17 cellular contexts compared by ENCODE assay signal in genomic region chr22:30857103-30857502, GRCh38.
A peak's percentile ranks its signal among the peaks of the same experiment; 100 is the strongest.
DNase-seq lines count a peak whose midpoint lies in the region; ATAC-seq and TF ChIP-seq lines count a peak whose summit lies in the region.
"Had no signal": no experiment of that assay in that cellular context is flagged by ENCODE, and none has a peak within 500 bp of the region (broad histone marks: within the 10 kb centered on the region; RNA-seq: fewer than 3 reads in every experiment).

No MANE protein-coding gene starts in this region.

- H3K27me3 Mint-ChIP-seq in chondrocyte (ENCODE audit: low read depth), result peaks cover 2% of the 10 kb centered on the region
- H3K27me3 Mint-ChIP-seq in naive thymus-derived CD8-positive, alpha-beta T cell, result peaks cover 0 to 5% (median 0%) of the 10 kb centered on the region in 5 donors

- no peaks in the 10 kb centered on the region for H3K4me1 Mint-ChIP-seq in chondrocyte (ENCODE audit: low read depth)
- H3K4me1 Mint-ChIP-seq in naive thymus-derived CD8-positive, alpha-beta T cell, result peaks cover 0 to 5% (median 0%) of the 10 kb centered on the region in 4 donors

- ATAC-seq in lung (ENCODE audit: insufficient read depth, low FRiP score), result no peak
- ATAC-seq in naive thymus-derived CD8-positive, alpha-beta T cell, result no peak
- ATAC-seq: A549, Panc1 had no signal

- TF ChIP-seq CTCF in chondrocyte (IDR thresholded peaks at IDR 0.05), result no peak
- TF ChIP-seq CTCF in lung (IDR thresholded peaks at IDR 0.05; ENCODE audit: control extremely low read depth, extremely low read depth), result no peak
- no peak for TF ChIP-seq CTCF in stomach (IDR thresholded peaks at IDR 0.05)

- TF ChIP-seq POLR2A in stomach (IDR thresholded peaks at IDR 0.05), result no peak

- H3K36me3 ChIP-seq in lung (ENCODE audit: control insufficient read depth in 2 of 2, insufficient read depth in 2 of 2, low read length in 2 of 2) (no peaks in the 10 kb centered on the region), stomach (no peaks in the 10 kb centered on the region)

- H3K4me3 ChIP-seq in lung, result no peak overlapping the region
- no peak overlapping the region for H3K4me3 ChIP-seq in stomach
- H3K4me3 ChIP-seq: A549 had no signal

- no peak overlapping the region for H3K4me3 Mint-ChIP-seq in chondrocyte (ENCODE audit: unreplicated experiment)
- H3K4me3 Mint-ChIP-seq in naive thymus-derived CD8-positive, alpha-beta T cell, result no peak overlapping the region

- WGBS in lung, 2 donors, result 78 to 80% methylated on average over 12 of the region's 12 CpGs
- 69 to 82% (median 75%) methylated on average over 12 of the region's 12 CpGs for WGBS in stomach, 5 donors

- peak; percentile 6 for DNase-seq in D341Med (ENCODE audit: low spot score)
- DNase-seq in chondrocyte (ENCODE audit: low spot score), result peak; percentile 59
- peak; percentile 14 for DNase-seq in lung (ENCODE audit: low spot score)
- DNase-seq in stomach, result peak; percentile 15
- DNase-seq in activated CD4-positive, CD25-positive, alpha-beta regulatory T cell treated with anti-CD3 and anti-CD28 coated beads, Interleukin-2, amount 50 U/mL, for 72 hours, result no peak
- no peak for DNase-seq in GDM1 (lab: John Stamatoyannopoulos, UW)
- DNase-seq in naive thymus-derived CD8-positive, alpha-beta T cell, result no peak
- no peak for DNase-seq in midbrain (lab: John Stamatoyannopoulos, UW)
- DNase-seq: DMS153, GOT3, NCI-H1048, NCI-H1436 treated with DMSO at 0.1 percent for 48 hours, NCI-H2029 treated with DMSO at 0.1 percent for 48 hours, Right ventricle myocardium superior had no signal

- peaks cover 6% of the 10 kb centered on the region for H3K36me3 Mint-ChIP-seq in chondrocyte (ENCODE audit: low read depth)
- H3K36me3 Mint-ChIP-seq in naive thymus-derived CD8-positive, alpha-beta T cell, result peaks cover 0 to 12% (median 8%) of the 10 kb centered on the region in 3 donors

- intact Hi-C loops in stomach (cut with DNase I; ENCODE audit: low total_unique reads), result no loop called here

- H3K9me3 ChIP-seq in lung (ENCODE audit: control insufficient read depth in 2 of 2, insufficient read depth in 1 of 2, low read length in 1 of 2) (no peaks in the 10 kb centered on the region), stomach (no peaks in the 10 kb centered on the region)

- no peak for TF ChIP-seq EP300 in stomach (IDR thresholded peaks at IDR 0.05)

- peaks cover 0 to 4% of the 10 kb centered on the region in 2 donors for H3K4me1 ChIP-seq in lung (ENCODE audit: control insufficient read depth in 2 of 2, insufficient read depth in 2 of 2, low read length in 2 of 2)
- H3K4me1 ChIP-seq in stomach, result no peaks in the 10 kb centered on the region
- H3K4me1 ChIP-seq: A549 had no signal

- no peak overlapping the region for H3K27ac Mint-ChIP-seq in chondrocyte (ENCODE audit: unreplicated experiment)
- no peak overlapping the region for H3K27ac Mint-ChIP-seq in naive thymus-derived CD8-positive, alpha-beta T cell

- H3K9me3 Mint-ChIP-seq in chondrocyte (ENCODE audit: low read depth), result peaks cover 13% of the 10 kb centered on the region
- peaks cover 0 to 16% (median 6%) of the 10 kb centered on the region in 9 donors for H3K9me3 Mint-ChIP-seq in naive thymus-derived CD8-positive, alpha-beta T cell

- no peak overlapping the region for H3K27ac ChIP-seq in lung (ENCODE audit: low read depth in 1 of 2, low read length in 1 of 2)
- no peak overlapping the region for H3K27ac ChIP-seq in stomach
- H3K27ac ChIP-seq: A549, C4-2B had no signal

- POLR2A ChIA-PET in naive thymus-derived CD8-positive, alpha-beta T cell (lab: Charles Lee), result no interaction called here

- H3K27me3 ChIP-seq in lung (ENCODE audit: control insufficient read depth, insufficient read depth) (no peaks in the 10 kb centered on the region), stomach (no peaks in the 10 kb centered on the region)

Comparison
In these comparisons a context has a peak if more than half of its experiments do, and no peak if none do; other contexts are left out.
1. DNase-seq: peak in D341Med (single experiment), chondrocyte (single experiment), lung (single experiment) and stomach (single experiment); none in activated CD4-positive, CD25-positive, alpha-beta regulatory T cell treated with anti-CD3 and anti-CD28 coated beads, Interleukin-2, amount 50 U/mL, for 72 hours (single experiment), GDM1 (single experiment), naive thymus-derived CD8-positive, alpha-beta T cell (0 of 10) and midbrain (single experiment).